ENCODE assay signal across 32 cellular contexts in the genomic region with DNA sequence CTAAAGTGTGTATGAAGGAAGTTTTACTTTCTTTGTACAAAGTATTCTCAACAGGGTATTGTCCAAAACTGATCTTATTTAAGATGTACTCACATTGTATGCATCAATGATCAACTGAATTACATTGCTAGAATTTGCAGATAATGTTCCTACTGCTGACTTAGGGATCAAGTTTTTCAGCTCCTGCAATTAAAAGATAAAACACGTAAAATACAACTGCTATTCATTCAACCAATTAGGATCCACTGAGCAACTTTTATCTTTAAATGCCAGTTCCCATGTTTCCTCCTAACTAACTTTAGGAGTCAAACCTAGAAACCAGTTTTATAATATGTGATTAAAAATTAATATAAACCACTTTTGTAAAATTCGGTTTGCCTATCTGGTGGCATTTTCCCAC.
"Had no signal": no experiment of that assay in that cellular context is flagged by ENCODE, and none has a peak within 500 bp of the region (broad histone marks: within the 10 kb centered on the region; RNA-seq: fewer than 3 reads in every experiment).

No MANE protein-coding gene starts in this region.

- DNase-seq: activated CD4-positive, alpha-beta T cell treated with anti-CD3 and anti-CD28 coated beads for 36 hours; activated CD4-positive, alpha-beta T cell treated with anti-CD3 and anti-CD28 coated beads, Interleukin-2, amount 10 ng/mL, durations not matched to agents 7 days and 5 days; activated CD4-positive, alpha-beta T cell treated with anti-CD3 and anti-CD28 coated beads, Interleukin-2, amount 50 U/mL, for 48 hours; activated CD8-positive, alpha-beta T cell treated with anti-CD3 and anti-CD28 coated beads, Interleukin-2, amount 10 ng/mL, durations not matched to agents 7 days and 5 days; activated gamma-delta T cell treated with Interleukin-2 at 50 U/mL for 16 hours; activated naive CD4-positive, alpha-beta T cell treated with anti-CD3 and anti-CD28 coated beads for 36 hours; activated T-cell treated with anti-CD3 and anti-CD28 coated beads, Interleukin-2, amount 50 U/mL, for 24 hours; adrenal gland; caudate nucleus; cerebellar nuclear complex; Kasumi-1; MM.1S; MV-4-11; NCI-H1092; NCI-H1436 treated with DMSO at 0.1 percent for 48 hours; NCI-H1694 treated with DMSO at 0.1 percent for 48 hours; NCI-H2029; NCI-H2171; NCI-H510A; NCI-H526; NCI-H748 treated with DMSO at 0.1 percent for 48 hours; NK-92 treated with Interleukin-12 subunit alpha and Interleukin-12 subunit beta, amount 100 ng/mL, for 24 hours; PC-9; Right ventricle myocardium superior; SW 1271; T-helper 1 cell; T-helper 2 cell; T-helper 9 cell had no signal

- H3K4me2 ChIP-seq: PC-9 had no signal

- H3K4me3 Mint-ChIP-seq: activated CD4-positive, alpha-beta T cell treated with anti-CD3 and anti-CD28 coated beads for 36 hours; activated CD4-positive, alpha-beta T cell treated with anti-CD3 and anti-CD28 coated beads, Interleukin-2, amount 10 ng/mL, durations not matched to agents 7 days and 5 days; activated CD8-positive, alpha-beta T cell treated with anti-CD3 and anti-CD28 coated beads, Interleukin-2, amount 10 ng/mL, durations not matched to agents 7 days and 5 days; activated naive CD4-positive, alpha-beta T cell treated with anti-CD3 and anti-CD28 coated beads for 36 hours; activated T-cell treated with anti-CD3 and anti-CD28 coated beads, Interleukin-2, amount 50 U/mL, for 24 hours; brain; WTC11 had no signal

- H3K9me3 ChIP-seq: adrenal gland had no signal

- H3K4me3 ChIP-seq: adrenal gland, PC-9 had no signal

- H3K4me1 Mint-ChIP-seq: brain had no signal

- H3K27me3 Mint-ChIP-seq: activated CD4-positive, alpha-beta T cell treated with anti-CD3 and anti-CD28 coated beads for 36 hours; activated CD4-positive, alpha-beta T cell treated with anti-CD3 and anti-CD28 coated beads, Interleukin-2, amount 10 ng/mL, durations not matched to agents 7 days and 5 days; activated T-cell treated with anti-CD3 and anti-CD28 coated beads, Interleukin-2, amount 50 U/mL, for 24 hours had no signal

- H3K27ac Mint-ChIP-seq: activated CD4-positive, alpha-beta T cell treated with anti-CD3 and anti-CD28 coated beads for 36 hours; activated CD4-positive, alpha-beta T cell treated with anti-CD3 and anti-CD28 coated beads, Interleukin-2, amount 10 ng/mL, durations not matched to agents 7 days and 5 days; activated CD8-positive, alpha-beta T cell treated with anti-CD3 and anti-CD28 coated beads, Interleukin-2, amount 10 ng/mL, durations not matched to agents 7 days and 5 days; activated naive CD4-positive, alpha-beta T cell treated with anti-CD3 and anti-CD28 coated beads for 36 hours; activated naive CD4-positive, alpha-beta T cell treated with anti-CD3 and anti-CD28 coated beads, Interleukin-2, amount 50 U/mL, for 72 hours; activated T-cell treated with anti-CD3 and anti-CD28 coated beads, Interleukin-2, amount 50 U/mL, for 24 hours; activated T-helper 2 cell treated with anti-CD3 and anti-CD28 coated beads, Interferon-gamma antibody, Interleukin-2, Interleukin-4, amounts not matched to agents 10 μg/mL and 5 μg/mL and 100 μg/mL, durations not matched to agents 14 hours and 24 hours and 36 hours; brain; WTC11 had no signal

- H3K27ac ChIP-seq: adrenal gland, PC-9 had no signal

- H3K9me3 Mint-ChIP-seq: activated naive CD4-positive, alpha-beta T cell treated with anti-CD3 and anti-CD28 coated beads for 36 hours; activated T-helper 2 cell treated with anti-CD3 and anti-CD28 coated beads, Interferon-gamma antibody, Interleukin-2, Interleukin-4, amounts not matched to agents 10 μg/mL and 5 μg/mL and 100 μg/mL, durations not matched to agents 14 hours and 24 hours and 36 hours had no signal

- H3K27me3 ChIP-seq: adrenal gland had no signal

- H2AFZ ChIP-seq: PC-9 had no signal
